16 cellular contexts compared by ENCODE assay signal in genomic region chr7:85474234-85474633, GRCh38.
DNase-seq lines count a peak whose midpoint lies in the region; ATAC-seq lines count a peak whose summit lies in the region.
"Had no signal": no experiment of that assay in that cellular context is flagged by ENCODE, and none has a peak within 500 bp of the region (broad histone marks: within the 10 kb centered on the region; RNA-seq: fewer than 3 reads in every experiment).

No MANE protein-coding gene starts in this region.

- ATAC-seq in GM18858 (IDR thresholded peaks at IDR 0.05; ENCODE audit: unreplicated experiment) (peak; percentile 74), GM21717 (IDR thresholded peaks at IDR 0.05; ENCODE audit: unreplicated experiment) (peak; percentile 85), HG03139 (IDR thresholded peaks at IDR 0.05; ENCODE audit: unreplicated experiment) (peak; percentile 54), right cardiac atrium (no peak)
- no peak for ATAC-seq in naive thymus-derived CD4-positive, alpha-beta T cell
- ATAC-seq: activated CD8-positive, alpha-beta T cell treated with anti-CD3 and anti-CD28 coated beads, Interleukin-2, amount 10 ng/mL, durations not matched to agents 7 days and 5 days; activated naive CD8-positive, alpha-beta T cell treated with anti-CD3 and anti-CD28 coated beads, Interleukin-2, amount 50 U/mL, for 24 hours; stimulated activated effector memory CD8-positive, alpha-beta T cell treated with anti-CD3 and anti-CD28 coated beads, Interleukin-12 subunit alpha, Interleukin-12 subunit beta, amount 100 ng/mL, for 72 hours had no signal

- intact Hi-C loops in right cardiac atrium (cut with DNase I): no loop called here
- intact Hi-C loops in naive thymus-derived CD4-positive, alpha-beta T cell (cut with micrococcal nuclease): no loop called here

- 73% methylated on average over 2 of the region's 2 CpGs for WGBS in right cardiac atrium

- no peaks in the 10 kb centered on the region for H3K9me3 Mint-ChIP-seq in activated naive CD8-positive, alpha-beta T cell treated with anti-CD3 and anti-CD28 coated beads for 36 hours
- H3K9me3 Mint-ChIP-seq in naive thymus-derived CD4-positive, alpha-beta T cell: peaks cover 0 to 5% (median 0%) of the 10 kb centered on the region in 11 donors
- H3K9me3 Mint-ChIP-seq: H9; neural progenitor cell; T-helper 1 cell treated with Interleukin-12 subunit alpha and Interleukin-12 subunit beta and Interleukin-4 antibody, amounts not matched to agents 30 μg/mL and 1 μg/mL, for 36 hours had no signal

- H3K27me3 Mint-ChIP-seq in activated naive CD8-positive, alpha-beta T cell treated with anti-CD3 and anti-CD28 coated beads for 36 hours: no peaks in the 10 kb centered on the region
- H3K27me3 Mint-ChIP-seq in naive thymus-derived CD4-positive, alpha-beta T cell: no peaks in the 10 kb centered on the region
- H3K27me3 Mint-ChIP-seq: activated naive CD8-positive, alpha-beta T cell treated with anti-CD3 and anti-CD28 coated beads, Interleukin-2, amount 50 U/mL, for 24 hours; CD4-positive, alpha-beta T cell had no signal

- DNase-seq in adipocyte (ENCODE audit: low read depth) (peak; percentile 24), right cardiac atrium (no peak), AG08396 (ENCODE audit: low spot score) (no peak)
- DNase-seq in activated naive CD8-positive, alpha-beta T cell treated with anti-CD3 and anti-CD28 coated beads for 36 hours: no peak
- no peak for DNase-seq in naive thymus-derived CD4-positive, alpha-beta T cell
- DNase-seq: activated CD8-positive, alpha-beta T cell treated with anti-CD3 and anti-CD28 coated beads, Interleukin-2, amount 10 ng/mL, durations not matched to agents 7 days and 5 days; activated naive CD8-positive, alpha-beta T cell treated with anti-CD3 and anti-CD28 coated beads, Interleukin-2, amount 50 U/mL, for 24 hours; CD4-positive, alpha-beta T cell; H9; KG1 had no signal

- H3K4me3 Mint-ChIP-seq in activated naive CD8-positive, alpha-beta T cell treated with anti-CD3 and anti-CD28 coated beads for 36 hours: no peak overlapping the region
- no peak overlapping the region for H3K4me3 Mint-ChIP-seq in naive thymus-derived CD4-positive, alpha-beta T cell
- H3K4me3 Mint-ChIP-seq: activated CD8-positive, alpha-beta T cell treated with anti-CD3 and anti-CD28 coated beads, Interleukin-2, amount 10 ng/mL, durations not matched to agents 7 days and 5 days; activated naive CD8-positive, alpha-beta T cell treated with anti-CD3 and anti-CD28 coated beads, Interleukin-2, amount 50 U/mL, for 24 hours; CD4-positive, alpha-beta T cell; H9; neural progenitor cell; stimulated activated effector memory CD8-positive, alpha-beta T cell treated with anti-CD3 and anti-CD28 coated beads, Interleukin-12 subunit alpha, Interleukin-12 subunit beta, amount 100 ng/mL, for 72 hours; T-helper 1 cell treated with Interleukin-12 subunit alpha and Interleukin-12 subunit beta and Interleukin-4 antibody, amounts not matched to agents 30 μg/mL and 1 μg/mL, for 36 hours had no signal

- H3K27me3 ChIP-seq in adipocyte (replicated peaks; ENCODE audit: control insufficient read depth, insufficient read depth, low read length): no peaks in the 10 kb centered on the region
- H3K27me3 ChIP-seq in right cardiac atrium (ENCODE audit: control insufficient read depth, insufficient read depth): no peaks in the 10 kb centered on the region
- H3K27me3 ChIP-seq in naive thymus-derived CD4-positive, alpha-beta T cell (ENCODE audit: control insufficient read depth in 2 of 2, insufficient read depth in 2 of 2, low read length in 2 of 2): no peaks in the 10 kb centered on the region
- H3K27me3 ChIP-seq: neural progenitor cell had no signal

- H3K4me1 ChIP-seq in adipocyte (ENCODE audit: control insufficient read depth, insufficient read depth, low read length) (peaks cover 18% of the 10 kb centered on the region), right cardiac atrium (ENCODE audit: control insufficient read depth, insufficient read depth, low read length) (no peaks in the 10 kb centered on the region)
- no peaks in the 10 kb centered on the region for H3K4me1 ChIP-seq in naive thymus-derived CD4-positive, alpha-beta T cell (ENCODE audit: control insufficient read depth in 2 of 2, insufficient read depth in 2 of 2, low read length in 2 of 2)
- H3K4me1 ChIP-seq: neural progenitor cell had no signal

- no peaks in the 10 kb centered on the region for H3K9me3 ChIP-seq in adipocyte (ENCODE audit: control insufficient read depth, low read length)
- no peaks in the 10 kb centered on the region for H3K9me3 ChIP-seq in right cardiac atrium (ENCODE audit: control insufficient read depth, low read length)
- H3K9me3 ChIP-seq in naive thymus-derived CD4-positive, alpha-beta T cell (ENCODE audit: control insufficient read depth in 2 of 3, low read length in 3 of 3): no peaks in the 10 kb centered on the region

- H3K36me3 ChIP-seq in adipocyte (ENCODE audit: control insufficient read depth, insufficient read depth, low read length, severe bottlenecking): no peaks in the 10 kb centered on the region
- H3K36me3 ChIP-seq in naive thymus-derived CD4-positive, alpha-beta T cell (ENCODE audit: control insufficient read depth in 2 of 3, insufficient read depth in 3 of 3, low read length in 3 of 3): no peaks in the 10 kb centered on the region
- H3K36me3 ChIP-seq: neural progenitor cell had no signal

- H3K4me1 Mint-ChIP-seq in activated naive CD8-positive, alpha-beta T cell treated with anti-CD3 and anti-CD28 coated beads for 36 hours: peaks cover 6% of the 10 kb centered on the region
- H3K4me1 Mint-ChIP-seq in naive thymus-derived CD4-positive, alpha-beta T cell: peaks cover 0 to 10% (median 0%) of the 10 kb centered on the region in 7 donors
- H3K4me1 Mint-ChIP-seq: neural progenitor cell; stimulated activated effector memory CD8-positive, alpha-beta T cell treated with anti-CD3 and anti-CD28 coated beads, Interleukin-12 subunit alpha, Interleukin-12 subunit beta, amount 100 ng/mL, for 72 hours had no signal

- H3K9ac ChIP-seq in adipocyte (ENCODE audit: low read length): no peak overlapping the region
- H3K9ac ChIP-seq: neural progenitor cell had no signal

- POLR2A ChIA-PET in naive thymus-derived CD4-positive, alpha-beta T cell (lab: Charles Lee): no interaction called here

- no peaks in the 10 kb centered on the region for H3K36me3 Mint-ChIP-seq in activated naive CD8-positive, alpha-beta T cell treated with anti-CD3 and anti-CD28 coated beads for 36 hours
- H3K36me3 Mint-ChIP-seq in naive thymus-derived CD4-positive, alpha-beta T cell: no peaks in the 10 kb centered on the region
- H3K36me3 Mint-ChIP-seq: neural progenitor cell; stimulated activated effector memory CD8-positive, alpha-beta T cell treated with anti-CD3 and anti-CD28 coated beads, Interleukin-12 subunit alpha, Interleukin-12 subunit beta, amount 100 ng/mL, for 72 hours had no signal

- CTCF ChIA-PET in naive thymus-derived CD4-positive, alpha-beta T cell (lab: Charles Lee): no interaction called here

- H3K27ac Mint-ChIP-seq in activated naive CD8-positive, alpha-beta T cell treated with anti-CD3 and anti-CD28 coated beads for 36 hours: no peak overlapping the region
- H3K27ac Mint-ChIP-seq in naive thymus-derived CD4-positive, alpha-beta T cell: no peak overlapping the region
- H3K27ac Mint-ChIP-seq: activated CD8-positive, alpha-beta T cell treated with anti-CD3 and anti-CD28 coated beads, Interleukin-2, amount 10 ng/mL, durations not matched to agents 7 days and 5 days; activated naive CD8-positive, alpha-beta T cell treated with anti-CD3 and anti-CD28 coated beads, Interleukin-2, amount 50 U/mL, for 24 hours; CD4-positive, alpha-beta T cell; H9; neural progenitor cell; stimulated activated effector memory CD8-positive, alpha-beta T cell treated with anti-CD3 and anti-CD28 coated beads, Interleukin-12 subunit alpha, Interleukin-12 subunit beta, amount 100 ng/mL, for 72 hours; T-helper 1 cell treated with Interleukin-12 subunit alpha and Interleukin-12 subunit beta and Interleukin-4 antibody, amounts not matched to agents 30 μg/mL and 1 μg/mL, for 36 hours had no signal

- H3K27ac ChIP-seq in right cardiac atrium (ENCODE audit: low read length): no peak overlapping the region
- no peak overlapping the region for H3K27ac ChIP-seq in naive thymus-derived CD4-positive, alpha-beta T cell (ENCODE audit: low read depth, low read length)
- H3K27ac ChIP-seq: neural progenitor cell had no signal

- H3K4me3 ChIP-seq in adipocyte (ENCODE audit: low read length): no peak overlapping the region
- no peak overlapping the region for H3K4me3 ChIP-seq in right cardiac atrium (ENCODE audit: low read length)
- no peak overlapping the region for H3K4me3 ChIP-seq in naive thymus-derived CD4-positive, alpha-beta T cell (ENCODE audit: low read length)
- H3K4me3 ChIP-seq: neural progenitor cell had no signal

Comparison
In these comparisons a context has a peak if more than half of its experiments do, and no peak if none do; other contexts are left out.
1. ATAC-seq: peak in GM18858 (single experiment), GM21717 (single experiment) and HG03139 (single experiment); none in right cardiac atrium (0 of 2) and naive thymus-derived CD4-positive, alpha-beta T cell (single experiment).